In the genomic region with DNA sequence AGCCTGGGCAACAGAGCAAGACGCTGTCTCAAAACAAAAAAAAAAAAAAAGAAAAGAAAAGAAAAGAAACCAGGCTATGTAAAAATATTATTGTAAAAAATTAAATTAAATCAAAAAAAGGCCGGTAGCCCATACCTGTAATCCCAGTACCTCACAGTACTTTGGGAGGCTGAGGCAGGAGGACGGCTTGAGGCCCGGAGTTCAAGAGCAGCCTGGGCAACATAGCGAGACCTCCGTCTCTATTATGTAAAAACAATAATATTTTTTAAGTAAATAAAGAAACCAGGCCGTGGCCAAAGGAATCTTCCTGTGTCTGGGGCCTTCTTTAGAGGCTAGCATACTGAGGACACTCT, we compare ENCODE assay signal across 1 cellular context.
TF ChIP-seq lines count a peak whose summit lies in the region.

No MANE protein-coding gene starts in this region.

TF ChIP-seq in HepG2, 621 proteins besides CTCF, POLR2A, EP300 and RAD21:
- TF ChIP-seq ELF4 (CRISPR knock-in tag; IDR thresholded peaks at IDR 0.05; ENCODE audit: borderline replicate concordance), result 0 out of 2 replicates have a peak, but pooled peaks have one; percentile 4
- TF ChIP-seq, protein P1, sequence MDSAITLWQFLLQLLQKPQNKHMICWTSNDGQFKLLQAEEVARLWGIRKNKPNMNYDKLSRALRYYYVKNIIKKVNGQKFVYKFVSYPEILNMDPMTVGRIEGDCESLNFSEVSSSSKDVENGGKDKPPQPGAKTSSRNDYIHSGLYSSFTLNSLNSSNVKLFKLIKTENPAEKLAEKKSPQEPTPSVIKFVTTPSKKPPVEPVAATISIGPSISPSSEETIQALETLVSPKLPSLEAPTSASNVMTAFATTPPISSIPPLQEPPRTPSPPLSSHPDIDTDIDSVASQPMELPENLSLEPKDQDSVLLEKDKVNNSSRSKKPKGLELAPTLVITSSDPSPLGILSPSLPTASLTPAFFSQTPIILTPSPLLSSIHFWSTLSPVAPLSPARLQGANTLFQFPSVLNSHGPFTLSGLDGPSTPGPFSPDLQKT (CRISPR knock-in tag; IDR thresholded peaks at IDR 0.05; ENCODE audit: borderline replicate concordance), result no peak
- no peak for TF ChIP-seq CENPX (CRISPR knock-in tag; IDR thresholded peaks at IDR 0.05)
- TF ChIP-seq ASH2L (IDR thresholded peaks at IDR 0.05; ENCODE audit: insufficient read length, low read depth, low read length), result no peak
- TF ChIP-seq ZNF569 (CRISPR knock-in tag; IDR thresholded peaks at IDR 0.05; ENCODE audit: borderline replicate concordance), result no peak
- TF ChIP-seq, protein P2, sequence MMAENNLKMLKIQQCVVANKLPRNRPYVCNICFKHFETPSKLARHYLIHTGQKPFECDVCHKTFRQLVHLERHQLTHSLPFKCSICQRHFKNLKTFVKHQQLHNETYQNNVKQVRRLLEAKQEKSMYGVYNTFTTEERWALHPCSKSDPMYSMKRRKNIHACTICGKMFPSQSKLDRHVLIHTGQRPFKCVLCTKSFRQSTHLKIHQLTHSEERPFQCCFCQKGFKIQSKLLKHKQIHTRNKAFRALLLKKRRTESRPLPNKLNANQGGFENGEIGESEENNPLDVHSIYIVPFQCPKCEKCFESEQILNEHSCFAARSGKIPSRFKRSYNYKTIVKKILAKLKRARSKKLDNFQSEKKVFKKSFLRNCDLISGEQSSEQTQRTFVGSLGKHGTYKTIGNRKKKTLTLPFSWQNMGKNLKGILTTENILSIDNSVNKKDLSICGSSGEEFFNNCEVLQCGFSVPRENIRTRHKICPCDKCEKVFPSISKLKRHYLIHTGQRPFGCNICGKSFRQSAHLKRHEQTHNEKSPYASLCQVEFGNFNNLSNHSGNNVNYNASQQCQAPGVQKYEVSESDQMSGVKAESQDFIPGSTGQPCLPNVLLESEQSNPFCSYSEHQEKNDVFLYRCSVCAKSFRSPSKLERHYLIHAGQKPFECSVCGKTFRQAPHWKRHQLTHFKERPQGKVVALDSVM (CRISPR knock-in tag; IDR thresholded peaks at IDR 0.05), result peak; percentile 94
- TF ChIP-seq ZNF121 (CRISPR knock-in tag; IDR thresholded peaks at IDR 0.05), result peak; percentile 90
- 0 out of 2 replicates have a peak, but pooled peaks have one; percentile 1 for TF ChIP-seq ZNF792 (CRISPR knock-in tag; IDR thresholded peaks at IDR 0.05)
- TF ChIP-seq NKX3-1 (CRISPR knock-in tag; IDR thresholded peaks at IDR 0.05), result 0 out of 2 replicates have a peak, but pooled peaks have one; percentile 1
TF ChIP-seq in HepG2: peak in this region for 5.
